ENCODE assay signal across 9 cellular contexts in genomic region chr12:92995258-92995905, GRCh38.
DNase-seq lines count a peak whose midpoint lies in the region; ATAC-seq, FAIRE-seq and TF ChIP-seq lines count a peak whose summit lies in the region.
"Had no signal": no experiment of that assay in that cellular context is flagged by ENCODE, and none has a peak within 500 bp of the region (broad histone marks: within the 10 kb centered on the region; RNA-seq: fewer than 3 reads in every experiment).

No MANE protein-coding gene starts in this region.

- H3K4me3 ChIP-seq in kidney (ENCODE audit: low read length in 2 of 2): no peak overlapping the region

- H3K27ac Mint-ChIP-seq in dendritic cell treated with granulocyte-macrophage colony-stimulating factor and Interleukin-4, amounts not matched to agents 40 ng/mL and 50 ng/mL, for 4 days: peak overlapping the region; percentile 56

- no peak overlapping the region for H3K9ac ChIP-seq in kidney (ENCODE audit: low read length in 2 of 2)

- no peak for TF ChIP-seq CTCF in kidney (IDR thresholded peaks at IDR 0.05; ENCODE audit: borderline replicate concordance, extremely low read depth, insufficient read depth)

- no peaks in the 10 kb centered on the region for H3K36me3 Mint-ChIP-seq in dendritic cell treated with granulocyte-macrophage colony-stimulating factor and Interleukin-4, amounts not matched to agents 40 ng/mL and 50 ng/mL, for 4 days (ENCODE audit: low read depth)
- H3K36me3 Mint-ChIP-seq: CD8-positive, alpha-beta memory T cell had no signal

- H3K4me3 Mint-ChIP-seq in dendritic cell treated with granulocyte-macrophage colony-stimulating factor and Interleukin-4, amounts not matched to agents 40 ng/mL and 50 ng/mL, for 4 days: no peak overlapping the region
- H3K4me3 Mint-ChIP-seq: CD8-positive, alpha-beta memory T cell had no signal

- no peaks in the 10 kb centered on the region for H3K36me3 ChIP-seq in kidney (ENCODE audit: control insufficient read depth in 1 of 2, insufficient read depth in 2 of 2, low read length in 2 of 2)

- no peaks in the 10 kb centered on the region for H3K27me3 Mint-ChIP-seq in dendritic cell treated with granulocyte-macrophage colony-stimulating factor and Interleukin-4, amounts not matched to agents 40 ng/mL and 50 ng/mL, for 4 days

- H3K4me1 ChIP-seq in kidney (ENCODE audit: control insufficient read depth in 1 of 2, insufficient read depth in 1 of 2, low read depth in 1 of 2, low read length in 2 of 2): no peaks in the 10 kb centered on the region

- no peak for FAIRE-seq in kidney (lab: Jason Lieb, UNC)

- no peaks in the 10 kb centered on the region for H3K9me3 ChIP-seq in kidney (ENCODE audit: control insufficient read depth in 1 of 2, low read length in 2 of 2)

- no peaks in the 10 kb centered on the region for H3K9me3 Mint-ChIP-seq in dendritic cell treated with granulocyte-macrophage colony-stimulating factor and Interleukin-4, amounts not matched to agents 40 ng/mL and 50 ng/mL, for 4 days
- H3K9me3 Mint-ChIP-seq: CD8-positive, alpha-beta memory T cell had no signal

- ATAC-seq in GM18517 (IDR thresholded peaks at IDR 0.05; ENCODE audit: unreplicated experiment): peak; percentile 74
- ATAC-seq in GM21515 (IDR thresholded peaks at IDR 0.05; ENCODE audit: unreplicated experiment): peak; percentile 68
- peak; percentile 68 for ATAC-seq in HG03103 (IDR thresholded peaks at IDR 0.05; ENCODE audit: low read depth, unreplicated experiment)

- DNase-seq in hypothalamus (lab: John Stamatoyannopoulos, UW) (no peak), kidney (no peak), NCI-H82 (lab: John Stamatoyannopoulos, UW) (no peak), superior temporal gyrus (ENCODE audit: extremely low spot score) (no peak)
- DNase-seq: CD8-positive, alpha-beta memory T cell had no signal

- H3K27ac ChIP-seq in kidney (ENCODE audit: low read depth in 2 of 2, low read length in 2 of 2): no peak overlapping the region

- peaks cover 12% of the 10 kb centered on the region for H3K4me1 Mint-ChIP-seq in dendritic cell treated with granulocyte-macrophage colony-stimulating factor and Interleukin-4, amounts not matched to agents 40 ng/mL and 50 ng/mL, for 4 days (ENCODE audit: low read depth)
- H3K4me1 Mint-ChIP-seq: CD8-positive, alpha-beta memory T cell had no signal

- intact Hi-C loops in dendritic cell treated with granulocyte-macrophage colony-stimulating factor and Interleukin-4, amounts not matched to agents 40 ng/mL and 50 ng/mL, for 4 days (cut with micrococcal nuclease): no loop called here
- intact Hi-C loops in kidney (cut with DNase I): no loop called here
